ENCODE assay signal across 9 cellular contexts in genomic region chr12:3097186-3097804, GRCh38. TPM values are rescaled to one million over a fixed set of nuclear protein-coding genes. Genes with fewer than 3 reads are reported as not detected.
A peak's percentile ranks its signal among the peaks of the same experiment; 100 is the strongest.
DNase-seq lines count a peak whose midpoint lies in the region; ATAC-seq and TF ChIP-seq lines count a peak whose summit lies in the region.
"Had no signal": no experiment of that assay in that cellular context is flagged by ENCODE, and none has a peak within 500 bp of the region (broad histone marks: within the 10 kb centered on the region; RNA-seq: fewer than 3 reads in every experiment).

No MANE protein-coding gene starts in this region.

- no peak for TF ChIP-seq CTCF in right lobe of liver (IDR thresholded peaks at IDR 0.05)
- TF ChIP-seq CTCF in tibial nerve (IDR thresholded peaks at IDR 0.05) = no peak

- H3K27ac ChIP-seq in cingulate gyrus (ENCODE audit: low read depth, low read length) (peak overlapping the region; percentile 88), right lobe of liver (peak overlapping the region; percentile 63 to 85 (median 69)), tibial nerve (peak overlapping the region; percentile 52 to 87 (median 69))

- intact Hi-C loops in right lobe of liver (cut with DNase I) = no loop called here

- H3K4me3 ChIP-seq in right lobe of liver (peak overlapping the region in 2 of 3 donors; percentile 12 to 33), tibial nerve (peak overlapping the region in 2 of 4 donors; percentile 2 to 5)

- no peaks in the 10 kb centered on the region for H3K27me3 ChIP-seq in right lobe of liver
- H3K27me3 ChIP-seq in tibial nerve = no peaks in the 10 kb centered on the region

- H3K36me3 ChIP-seq in right lobe of liver = no peaks in the 10 kb centered on the region
- no peaks in the 10 kb centered on the region for H3K36me3 ChIP-seq in tibial nerve

- H3K9me3 ChIP-seq in right lobe of liver = no peaks in the 10 kb centered on the region
- peaks cover 0 to 14% (median 0%) of the 10 kb centered on the region in 4 donors for H3K9me3 ChIP-seq in tibial nerve

- 11% methylated on average over 6 of the region's 10 CpGs for WGBS in right lobe of liver (ENCODE audit: insufficient coverage, low coverage, low lambda C conversion rate, missing lambda C conversion rate)
- WGBS in tibial nerve, 2 donors = 19% methylated on average over 10 of the region's 10 CpGs

- peak; percentile 75 for DNase-seq in NCI-H2171 treated with DMSO at 0.1 percent for 48 hours (lab: John Stamatoyannopoulos, UW)
- DNase-seq in right lobe of liver = peak; percentile 82 to 86 (median 85)
- DNase-seq in tibial nerve (ENCODE audit: low spot score in 2 of 2) = peak in 1 of 2 donors; percentile 26
- no peak for DNase-seq in EL
- DNase-seq in globus pallidus (ENCODE audit: low spot score) = no peak

- ATAC-seq in right lobe of liver (peak; percentile 79 to 83 (median 83)), HG03571 (IDR thresholded peaks at IDR 0.05; ENCODE audit: unreplicated experiment) (no peak), GM21786 (IDR thresholded peaks at IDR 0.05; ENCODE audit: unreplicated experiment) (no peak)
- ATAC-seq: Panc1 had no signal

- H3K4me1 ChIP-seq in right lobe of liver (peaks cover 0 to 39% (median 15%) of the 10 kb centered on the region in 4 donors), tibial nerve (peaks cover 0 to 36% (median 14%) of the 10 kb centered on the region in 4 donors)

- TF ChIP-seq POLR2A in right lobe of liver (IDR thresholded peaks at IDR 0.05) (no peak), tibial nerve (IDR thresholded peaks at IDR 0.05) (no peak)

- peak in 1 of 2 donors; percentile 35 for TF ChIP-seq EP300 in tibial nerve (IDR thresholded peaks at IDR 0.05)

RNA-seq across cellular contexts. Expression of gene TSPAN9, which starts 20.1 kb away (rescaled TPM):
- total RNA-seq in right lobe of liver = 10 to 100 TPM; 23.7 to 53.2 (median 39.8) TPM
- 10 to 100 TPM; 15.7 to 32.6 (median 26.2) TPM for total RNA-seq in tibial nerve

Comparison
In these comparisons a context has a peak if more than half of its experiments do, and no peak if none do; other contexts are left out.
1. DNase-seq: peak in NCI-H2171 treated with DMSO at 0.1 percent for 48 hours (single experiment) and right lobe of liver (3 of 3); none in EL (single experiment) and globus pallidus (single experiment).
2. ATAC-seq: peak in right lobe of liver (4 of 4); none in HG03571 (single experiment) and GM21786 (single experiment).
3. Peak in every context shown above with its lines, with median percentiles within 50 percentile points of each other: H3K27ac ChIP-seq.